Comparison of ENCODE assay signal across 8 cellular contexts in genomic region chr19:3573858-3574637, GRCh38. TPM values are rescaled to one million over a fixed set of nuclear protein-coding genes. Genes with fewer than 3 reads are reported as not detected.
DNase-seq lines count a peak whose midpoint lies in the region; ATAC-seq and TF ChIP-seq lines count a peak whose summit lies in the region.

No MANE protein-coding gene starts in this region.

- H3K9me3 ChIP-seq in A673 (ENCODE audit: low read depth, low read length, poor library complexity, severe bottlenecking), result no peaks in the 10 kb centered on the region
- no peaks in the 10 kb centered on the region for H3K9me3 ChIP-seq in spleen

- H3K4me3 ChIP-seq in A673 (ENCODE audit: low read depth, low read length, poor library complexity, severe bottlenecking) (peak overlapping the region; percentile 86), spleen (peak overlapping the region; percentile 86 to 98 (median 92))

- H3K4me1 ChIP-seq in A673 (ENCODE audit: insufficient read depth, low read length, poor library complexity, severe bottlenecking) (peaks cover 16% of the 10 kb centered on the region), spleen (peaks cover 0 to 46% (median 30%) of the 10 kb centered on the region in 6 donors)

- POLR2A ChIA-PET in A673 (lab: Charles Lee; ENCODE audit: low non-redundant PET), result interaction anchor here (0.6 kb wide), 1 partner anchor 57 kb away, joined by 4 read pairs; no protein-coding TSS in a partner anchor

- no peak for TF ChIP-seq POLR2A in spleen (IDR thresholded peaks at IDR 0.05)

- H3K36me3 ChIP-seq in A673 (ENCODE audit: insufficient read depth, low read length, poor library complexity, severe bottlenecking), result peaks cover 15% of the 10 kb centered on the region
- peaks cover 0 to 45% (median 4%) of the 10 kb centered on the region in 6 donors for H3K36me3 ChIP-seq in spleen

- CTCF ChIA-PET in A673 (lab: Charles Lee), result interaction anchor here (0.8 kb wide), 1 partner anchor 299 kb away, joined by 3 read pairs; no protein-coding TSS in a partner anchor

- BruUV-seq in A673 (replicated peaks; lab: Mats Ljungman, UMichigan), result no TSS peak

- DNase-seq in A673 (ENCODE audit: low spot score) (peak; percentile 97), GM20000 (ENCODE audit: low spot score) (peak; percentile 94), NCI-H2196 (lab: John Stamatoyannopoulos, UW; ENCODE audit: unreplicated experiment) (peak; percentile 97), caudate nucleus (lab: John Stamatoyannopoulos, UW) (peak in 48 of 61 donors; percentile 5 to 87 (median 60)), islet precursor cell (peak; percentile 99), spleen (peak; percentile 95)
- DNase-seq in activated CD4-positive, CD25-positive, alpha-beta regulatory T cell treated with anti-CD3 and anti-CD28 coated beads, Interleukin-2, amount 50 U/mL, for 16 hours (ENCODE audit: low read depth, low spot score), result peak; percentile 59

- ATAC-seq in HG02885 (IDR thresholded peaks at IDR 0.05; ENCODE audit: poor library complexity, unreplicated experiment), result no peak

- no peak overlapping the region for H3K27ac ChIP-seq in A673 (ENCODE audit: low read depth, low read length, poor library complexity, severe bottlenecking)
- no peak overlapping the region for H3K27ac ChIP-seq in caudate nucleus (ENCODE audit: low read depth, low read length)
- H3K27ac ChIP-seq in spleen, result peak overlapping the region in 6 of 8 donors; percentile 83 to 94 (median 90)

- 61 to 69% (median 66%) methylated on average over 44 to 55 of the region's 55 CpGs for WGBS in spleen, 5 donors

- TF ChIP-seq CTCF in A673 (conservative IDR thresholded peaks at IDR 0.05; ENCODE audit: low read depth, low read length) (no peak), GM20000 (IDR thresholded peaks at IDR 0.05; ENCODE audit: extremely low read depth, missing control alignments) (no peak), spleen (IDR thresholded peaks at IDR 0.05 in 8 of 11, conservative IDR thresholded peaks at IDR 0.05 in 3 of 11) (no peak)

- H3K27me3 ChIP-seq in A673 (replicated peaks; ENCODE audit: insufficient read depth, low read depth, low read length, poor library complexity), result no peaks in the 10 kb centered on the region
- no peaks in the 10 kb centered on the region for H3K27me3 ChIP-seq in spleen (replicated peaks in 1 of 7)

- intact Hi-C loops in A673 (cut with micrococcal nuclease; ENCODE audit: unreplicated experiment), result no loop called here
- intact Hi-C loops in spleen (cut with DNase I; ENCODE audit: low total_unique reads), result no loop called here

RNA-seq across cellular contexts. Expression of gene HMG20B, which starts 1.3 kb away (rescaled TPM):
- 53.9 and 71.5 TPM in 2 replicates for total RNA-seq in A673 (2021)
- total RNA-seq in spleen, result 10 to 100 TPM; 49.4 to 74.1 (median 62.8) TPM
- 10 to 100 TPM; 52.4 to 82.2 (median 71.4) TPM for polyA plus RNA-seq in spleen

RNA-seq across cellular contexts. Expression of gene GIPC3, which starts 11.2 kb away (rescaled TPM):
- total RNA-seq in A673 (2021) (0.34 and 1.2 TPM in 2 replicates), spleen (1 to 10 TPM; 3.4 to 9.2 (median 5.4) TPM)
- polyA plus RNA-seq in spleen, result 1 to 10 TPM in 1 of 3 donors, under 1 TPM in 2; 0.80 to 2.3 (median 0.96) TPM

RNA-seq across cellular contexts. Expression of gene MFSD12, which starts 16.7 kb away (rescaled TPM):
- total RNA-seq in A673 (2021), result 44.7 and 48.2 TPM in 2 replicates
- total RNA-seq in spleen, result 100 to 1,000 TPM in 3 of 7 donors, 10 to 100 TPM in 4; 62.8 to 131 (median 98.6) TPM
- 10 to 100 TPM; 31.0 to 63.9 (median 37.6) TPM for polyA plus RNA-seq in spleen

RNA-seq across cellular contexts. Expression of gene TBXA2R, which starts 32.6 kb away (rescaled TPM):
- total RNA-seq in A673 (2021) (0.56 and 0.70 TPM in 2 replicates), spleen (10 to 100 TPM in 5 of 7 donors, 1 to 10 TPM in 2; 8.7 to 16.1 (median 11.6) TPM)
- polyA plus RNA-seq in spleen, result 1 to 10 TPM; 2.1 to 4.4 (median 3.8) TPM

RNA-seq across cellular contexts. Expression of gene TEKTIP1, which starts 35.1 kb away (rescaled TPM):
- total RNA-seq in A673 (2021), result 4.2 and 7.7 TPM in 2 replicates
- 1 to 10 TPM in 6 of 7 donors, not detected in 1; 2.7 to 7.4 (median 4.8) TPM for total RNA-seq in spleen
- 1 to 10 TPM; 1.2 to 1.5 (median 1.2) TPM for polyA plus RNA-seq in spleen

Comparison
In these comparisons a context has a peak if more than half of its experiments do, and no peak if none do; other contexts are left out.
1. H3K27ac ChIP-seq: peak in spleen (6 of 8); none in A673 (single experiment) and caudate nucleus (single experiment).
2. Peak in every context shown above with its lines, with median percentiles within 50 percentile points of each other: DNase-seq.